ENCODE assay signal across 8 cellular contexts in genomic region chr18:2980607-2980923, GRCh38. TPM values are rescaled to one million over a fixed set of nuclear protein-coding genes. Genes with fewer than 3 reads are reported as not detected.
DNase-seq lines count a peak whose midpoint lies in the region; ATAC-seq and TF ChIP-seq lines count a peak whose summit lies in the region.

No MANE protein-coding gene starts in this region.

- TF ChIP-seq POLR2A in sigmoid colon (IDR thresholded peaks at IDR 0.05) = no peak

- peak overlapping the region; percentile 44 for H3K4me3 ChIP-seq in CD8-positive, alpha-beta T cell (ENCODE audit: low read depth, low read length)
- H3K4me3 ChIP-seq in Panc1 (ENCODE audit: low read depth in 2 of 2, low read length in 2 of 2) = no peak overlapping the region
- H3K4me3 ChIP-seq in endodermal cell (ENCODE audit: low read length) = no peak overlapping the region
- no peak overlapping the region for H3K4me3 ChIP-seq in sigmoid colon

- CTCF ChIA-PET in CD8-positive, alpha-beta T cell (lab: Charles Lee) = interaction anchor here (0.9 to 14.3 kb wide), 9 partner anchors 10 to 171 kb away, joined by 3 to 127 read pairs (median 8); no protein-coding TSS in a partner anchor
- CTCF ChIA-PET in Panc1 (lab: Charles Lee) = interaction anchor here (0.6 kb wide), 1 partner anchor 133 kb away, joined by 3 read pairs; no protein-coding TSS in a partner anchor

- H3K27me3 Mint-ChIP-seq in CD8-positive, alpha-beta T cell (ENCODE audit: low read depth) = no peaks in the 10 kb centered on the region
- H3K27me3 Mint-ChIP-seq in endodermal cell (ENCODE audit: insufficient read depth) = no peaks in the 10 kb centered on the region

- peak; percentile 18 for ATAC-seq in CD8-positive, alpha-beta T cell
- ATAC-seq in Panc1 = no peak

- in situ Hi-C loops in Panc1 (cut with HindIII; ENCODE audit: low pct_unique_long_range_greater_than_20kb, low sequenced_read_pairs) = no loop called here

- peaks cover 81% of the 10 kb centered on the region for H3K4me1 Mint-ChIP-seq in CD8-positive, alpha-beta T cell (ENCODE audit: low read depth)
- H3K4me1 Mint-ChIP-seq in endodermal cell = peaks cover 39% of the 10 kb centered on the region

- TF ChIP-seq CTCF in CD8-positive, alpha-beta T cell (IDR thresholded peaks at IDR 0.05) = no peak
- TF ChIP-seq CTCF in Panc1 (IDR thresholded peaks at IDR 0.05) (no peak), endodermal cell (conservative IDR thresholded peaks at IDR 0.05) (no peak), sigmoid colon (IDR thresholded peaks at IDR 0.05) (no peak)

- no peaks in the 10 kb centered on the region for H3K9me3 Mint-ChIP-seq in CD8-positive, alpha-beta T cell
- H3K9me3 Mint-ChIP-seq in endodermal cell = no peaks in the 10 kb centered on the region

- WGBS in endodermal cell (ENCODE audit: insufficient coverage in 1 of 2, insufficient read length in 1 of 2), 2 experiments = 95 to 100% methylated on average over 2 to 3 of the region's 3 CpGs
- 79 to 94% methylated on average over 3 of the region's 3 CpGs for WGBS in sigmoid colon, 2 donors

- BruUV-seq in Panc1 (replicated peaks; lab: Mats Ljungman, UMichigan) = no TSS peak

- H3K9me3 ChIP-seq in CD8-positive, alpha-beta T cell (ENCODE audit: low read length) = no peaks in the 10 kb centered on the region
- H3K9me3 ChIP-seq in Panc1 (ENCODE audit: control insufficient read depth, insufficient read depth, low read depth, low read length) (no peaks in the 10 kb centered on the region; the same call in 1 of the 2 replicates), endodermal cell (ENCODE audit: control insufficient read depth, low read length) (peaks cover 9% of the 10 kb centered on the region), sigmoid colon (no peaks in the 10 kb centered on the region)

- intact Hi-C loops in CD8-positive, alpha-beta T cell (cut with DNase I, micrococcal nuclease) = loop anchor here in 1 of 2 experiments (1.0 to 10.0 kb wide), 3 partner anchors 8 to 206 kb away; no protein-coding TSS in a partner anchor
- intact Hi-C loops in Panc1 (cut with micrococcal nuclease; ENCODE audit: unreplicated experiment) = no loop called here
- intact Hi-C loops in sigmoid colon (cut with DNase I) = no loop called here

- no peak for TF ChIP-seq EP300 in sigmoid colon (IDR thresholded peaks at IDR 0.05)

- peak overlapping the region; percentile 46 for H3K27ac ChIP-seq in CD8-positive, alpha-beta T cell (ENCODE audit: low read depth, low read length)
- H3K27ac ChIP-seq in Panc1 (ENCODE audit: low read length) (peak overlapping the region; percentile 96), endodermal cell (ENCODE audit: low read depth, low read length) (no peak overlapping the region), sigmoid colon (peak overlapping the region; percentile 65 to 78 (median 72))

- peaks cover 21% of the 10 kb centered on the region for H3K36me3 Mint-ChIP-seq in CD8-positive, alpha-beta T cell
- H3K36me3 Mint-ChIP-seq in endodermal cell (ENCODE audit: low read depth) = peaks cover 2% of the 10 kb centered on the region

- peaks cover 78% of the 10 kb centered on the region for H3K4me1 ChIP-seq in CD8-positive, alpha-beta T cell (ENCODE audit: insufficient read depth, low read length)
- peaks cover 84% of the 10 kb centered on the region for H3K4me1 ChIP-seq in Panc1 (ENCODE audit: control insufficient read depth, insufficient read depth, low read length)
- peaks cover 5% of the 10 kb centered on the region for H3K4me1 ChIP-seq in endodermal cell (ENCODE audit: control insufficient read depth, insufficient read depth, low read length)
- H3K4me1 ChIP-seq in sigmoid colon = peaks cover 0 to 78% (median 73%) of the 10 kb centered on the region in 4 donors

- H3K4me3 Mint-ChIP-seq in CD8-positive, alpha-beta T cell = peak overlapping the region; percentile 81
- H3K4me3 Mint-ChIP-seq in endodermal cell = no peak overlapping the region

- peak overlapping the region; percentile 92 for H3K27ac Mint-ChIP-seq in CD8-positive, alpha-beta T cell
- H3K27ac Mint-ChIP-seq in endodermal cell = peak overlapping the region; percentile 37

- no peak overlapping the region for H3K9ac ChIP-seq in endodermal cell (ENCODE audit: extremely low read depth, low read length, poor library complexity, severe bottlenecking)

- POLR2A ChIA-PET in CD8-positive, alpha-beta T cell (lab: Charles Lee) = interaction anchor here (0.8 to 2.7 kb wide), 11 partner anchors 9 to 468 kb away, joined by 3 to 10 read pairs (median 5); no protein-coding TSS in a partner anchor
- POLR2A ChIA-PET in Panc1 (lab: Charles Lee) = no interaction called here

- peak in 1 of 7 experiments; percentile 44 for DNase-seq in CD8-positive, alpha-beta T cell
- no peak for DNase-seq in Panc1 (ENCODE audit: low read depth, low spot score)
- DNase-seq in endodermal cell = no peak
- DNase-seq in sigmoid colon = no peak
- no peak for DNase-seq in NCI-H524 (lab: John Stamatoyannopoulos, UW)
- no peak for DNase-seq in NCI-H748 (lab: John Stamatoyannopoulos, UW; ENCODE audit: unreplicated experiment)
- no peak for DNase-seq in NCI-H146 treated with DMSO at 0.1 percent for 48 hours (lab: John Stamatoyannopoulos, UW; ENCODE audit: unreplicated experiment)
- DNase-seq in DMS53 treated with DMSO at 0.1 percent for 48 hours (lab: John Stamatoyannopoulos, UW; ENCODE audit: unreplicated experiment) = no peak

- H3K27me3 ChIP-seq in CD8-positive, alpha-beta T cell (ENCODE audit: insufficient read depth, low read length) = no peaks in the 10 kb centered on the region
- H3K27me3 ChIP-seq in Panc1 (ENCODE audit: control insufficient read depth, insufficient read depth, low read length) (no peaks in the 10 kb centered on the region), endodermal cell (ENCODE audit: control insufficient read depth, insufficient read depth, low read length, poor library complexity, severe bottlenecking) (no peaks in the 10 kb centered on the region), sigmoid colon (no peaks in the 10 kb centered on the region)

- H3K36me3 ChIP-seq in CD8-positive, alpha-beta T cell (ENCODE audit: insufficient read depth, low read length) = no peaks in the 10 kb centered on the region
- H3K36me3 ChIP-seq in Panc1 (ENCODE audit: control insufficient read depth, insufficient read depth, low read length) = no peaks in the 10 kb centered on the region
- no peaks in the 10 kb centered on the region for H3K36me3 ChIP-seq in endodermal cell (ENCODE audit: control insufficient read depth, insufficient read depth, low read length)
- no peaks in the 10 kb centered on the region for H3K36me3 ChIP-seq in sigmoid colon

RNA-seq across cellular contexts. Expression of gene LPIN2, which starts 32.4 kb away (rescaled TPM):
- 10 to 100 TPM; 50.3 to 50.9 TPM for total RNA-seq in CD8-positive, alpha-beta T cell
- 38.3 TPM for total RNA-seq in Panc1 (2021; ENCODE audit: unreplicated experiment)
- polyA plus RNA-seq in Panc1 (2012; ENCODE audit: insufficient read length) = 18.8 TPM
- total RNA-seq in endodermal cell = 10 to 100 TPM; 22.9 to 31.8 TPM
- polyA plus RNA-seq in endodermal cell (2013, experiment 1 of 2) = 22.0 TPM
- 24.4 TPM for polyA plus RNA-seq in endodermal cell (2013, experiment 2 of 2)
- total RNA-seq in sigmoid colon = 10 to 100 TPM; 13.6 to 31.5 (median 18.0) TPM
- 10 to 100 TPM; 16.2 to 34.9 (median 28.5) TPM for polyA plus RNA-seq in sigmoid colon
